Comparison of ENCODE assay signal across 17 cellular contexts in the genomic region with DNA sequence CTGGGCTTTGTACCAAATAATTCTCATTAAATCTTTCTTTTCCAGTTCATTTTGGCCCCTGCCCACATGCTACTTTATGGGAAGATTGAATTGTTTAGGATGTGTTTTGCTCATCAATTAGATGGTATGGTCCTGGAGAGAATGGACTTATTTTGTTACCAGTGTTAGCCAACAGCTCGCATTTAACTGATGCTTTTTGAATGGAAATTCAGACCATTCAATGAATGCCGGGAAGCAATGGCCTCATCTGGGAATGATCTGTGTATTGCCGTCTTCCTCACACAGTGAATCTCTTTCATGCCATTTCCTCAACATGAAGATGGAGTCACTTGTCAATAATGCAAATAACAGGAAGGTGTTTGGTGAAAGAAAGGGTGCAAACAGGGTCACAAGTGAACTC.
DNase-seq lines count a peak whose midpoint lies in the region; ATAC-seq and TF ChIP-seq lines count a peak whose summit lies in the region.
"Had no signal": no experiment of that assay in that cellular context is flagged by ENCODE, and none has a peak within 500 bp of the region (broad histone marks: within the 10 kb centered on the region; RNA-seq: fewer than 3 reads in every experiment).

No MANE protein-coding gene starts in this region.

- H3K9me3 ChIP-seq in HUES48 (ENCODE audit: control insufficient read depth, insufficient read depth, low read length) (no peaks in the 10 kb centered on the region), neuronal stem cell (replicated peaks in 1 of 2; ENCODE audit: control insufficient read depth in 2 of 2, insufficient read depth in 1 of 2, low read depth in 1 of 2, low read length in 2 of 2) (no peaks in the 10 kb centered on the region)
- H3K9me3 ChIP-seq: BLaER1, Caco-2 had no signal

- no peaks in the 10 kb centered on the region for H3K9me3 Mint-ChIP-seq in WTC11
- no peaks in the 10 kb centered on the region for H3K9me3 Mint-ChIP-seq in stimulated activated naive CD8-positive, alpha-beta T cell treated with anti-CD3 and anti-CD28 coated beads, Interleukin-15, amount 100 ng/mL, for 72 hours
- H3K9me3 Mint-ChIP-seq: CD8-positive, alpha-beta T cell; H9 had no signal

- peaks cover 37% of the 10 kb centered on the region for H3K4me1 Mint-ChIP-seq in WTC11
- H3K4me1 Mint-ChIP-seq in stimulated activated naive CD8-positive, alpha-beta T cell treated with anti-CD3 and anti-CD28 coated beads, Interleukin-15, amount 100 ng/mL, for 72 hours = no peaks in the 10 kb centered on the region
- H3K4me1 Mint-ChIP-seq: B cell; CD4-positive, CD25-positive, alpha-beta regulatory T cell had no signal

- no CpG with 5 or more reads among the region's 3 CpGs for WGBS in neuronal stem cell (ENCODE audit: extremely low coverage in 2 of 2, insufficient read length in 2 of 2, insufficient replicate concordance in 1 of 2), 2 donors

- H3K27me3 ChIP-seq in HUES48 (ENCODE audit: control insufficient read depth, insufficient read depth, low read length) (no peaks in the 10 kb centered on the region), neuronal stem cell (ENCODE audit: control insufficient read depth in 3 of 3, insufficient read depth in 3 of 3, low read depth in 1 of 3, low read length in 3 of 3) (no peaks in the 10 kb centered on the region)
- H3K27me3 ChIP-seq: BLaER1 had no signal

- POLR2A ChIA-PET in WTC11 (lab: Charles Lee) = no interaction called here

- H3K23ac ChIP-seq in neuronal stem cell (ENCODE audit: low read depth, low read length, poor library complexity) = no peak overlapping the region

- no peak overlapping the region for H3K4me3 Mint-ChIP-seq in WTC11
- no peak overlapping the region for H3K4me3 Mint-ChIP-seq in stimulated activated naive CD8-positive, alpha-beta T cell treated with anti-CD3 and anti-CD28 coated beads, Interleukin-15, amount 100 ng/mL, for 72 hours
- H3K4me3 Mint-ChIP-seq: B cell; CD4-positive, CD25-positive, alpha-beta regulatory T cell; CD8-positive, alpha-beta T cell; H9 had no signal

- TF ChIP-seq CTCF in WTC11 (IDR thresholded peaks at IDR 0.05) = no peak

- no peak overlapping the region for H3K4me2 ChIP-seq in neuronal stem cell (ENCODE audit: insufficient read depth, low read length, poor library complexity, severe bottlenecking)
- H3K4me2 ChIP-seq: BLaER1 had no signal

- H2BK15ac ChIP-seq in neuronal stem cell (ENCODE audit: low read length) = no peak overlapping the region

- no peak overlapping the region for H3K4me3 ChIP-seq in HUES48 (ENCODE audit: low read depth, low read length)
- no peak overlapping the region for H3K4me3 ChIP-seq in neuronal stem cell (ENCODE audit: low read length in 2 of 2)
- H3K4me3 ChIP-seq: BLaER1 had no signal

- H3K27ac ChIP-seq in HUES48 (ENCODE audit: low read depth, low read length) (peak overlapping the region; percentile 21), neuronal stem cell (replicated peaks; ENCODE audit: low read length) (no peak overlapping the region)
- H3K27ac ChIP-seq: BLaER1, C4-2B had no signal

- H4K91ac ChIP-seq in neuronal stem cell (ENCODE audit: low read depth, low read length, poor library complexity) = no peak overlapping the region

- H3K27ac Mint-ChIP-seq in WTC11 = peak overlapping the region; percentile 71
- no peak overlapping the region for H3K27ac Mint-ChIP-seq in stimulated activated naive CD8-positive, alpha-beta T cell treated with anti-CD3 and anti-CD28 coated beads, Interleukin-15, amount 100 ng/mL, for 72 hours
- H3K27ac Mint-ChIP-seq: B cell; CD4-positive, CD25-positive, alpha-beta regulatory T cell; CD8-positive, alpha-beta T cell; H9 had no signal

- no peaks in the 10 kb centered on the region for H3K79me1 ChIP-seq in neuronal stem cell (ENCODE audit: low read depth, low read length)

- H2BK5ac ChIP-seq in neuronal stem cell (ENCODE audit: low read length) = no peak overlapping the region

- no peak overlapping the region for H2BK120ac ChIP-seq in neuronal stem cell (ENCODE audit: low read depth, low read length)

- no peaks in the 10 kb centered on the region for H3K36me3 ChIP-seq in HUES48 (ENCODE audit: control insufficient read depth, insufficient read depth, low read length)
- no peaks in the 10 kb centered on the region for H3K36me3 ChIP-seq in neuronal stem cell (replicated peaks in 1 of 2; ENCODE audit: control insufficient read depth in 2 of 2, insufficient read depth in 2 of 2, low read length in 2 of 2)
- H3K36me3 ChIP-seq: BLaER1 had no signal

- H3K9ac ChIP-seq in HUES48 (ENCODE audit: low read depth, low read length) (no peak overlapping the region), neuronal stem cell (ENCODE audit: low read depth, low read length, poor library complexity) (no peak overlapping the region)
- H3K9ac ChIP-seq: BLaER1 had no signal

- DNase-seq in WTC11 (ENCODE audit: low spot score) (no peak), iPS DF 19.7 (ENCODE audit: low read depth, low spot score) (peak; percentile 17), neuronal stem cell (ENCODE audit: low spot score) (no peak), NCI-H1092 (lab: John Stamatoyannopoulos, UW) (no peak), iPS-NIHi7 (ENCODE audit: extremely low spot score) (no peak)
- DNase-seq in stimulated activated naive CD8-positive, alpha-beta T cell treated with anti-CD3 and anti-CD28 coated beads, Interleukin-15, amount 100 ng/mL, for 72 hours = no peak
- DNase-seq: Caco-2; CD4-positive, CD25-positive, alpha-beta regulatory T cell; CD8-positive, alpha-beta T cell; DMS153; DND-41; H9 had no signal

- H3K36me3 Mint-ChIP-seq in WTC11 = no peaks in the 10 kb centered on the region
- H3K36me3 Mint-ChIP-seq: CD4-positive, CD25-positive, alpha-beta regulatory T cell; CD8-positive, alpha-beta T cell had no signal

- no peaks in the 10 kb centered on the region for H3K27me3 Mint-ChIP-seq in WTC11 (ENCODE audit: low read depth)
- peaks cover 6% of the 10 kb centered on the region for H3K27me3 Mint-ChIP-seq in stimulated activated naive CD8-positive, alpha-beta T cell treated with anti-CD3 and anti-CD28 coated beads, Interleukin-15, amount 100 ng/mL, for 72 hours

- peak overlapping the region; percentile 25 for H2AFZ ChIP-seq in neuronal stem cell (ENCODE audit: low read length)

- no peak overlapping the region for H3K14ac ChIP-seq in neuronal stem cell (ENCODE audit: low read length)

- no peak overlapping the region for H4K8ac ChIP-seq in neuronal stem cell (ENCODE audit: low read depth, low read length)

- H2AK5ac ChIP-seq in neuronal stem cell (ENCODE audit: low read depth, low read length) = no peak overlapping the region

- H3K4me1 ChIP-seq in HUES48 (ENCODE audit: control insufficient read depth, insufficient read depth, low read length) = peaks cover 29% of the 10 kb centered on the region
- peaks cover 0 to 3% of the 10 kb centered on the region in 2 donors for H3K4me1 ChIP-seq in neuronal stem cell (ENCODE audit: control insufficient read depth in 2 of 2, insufficient read depth in 1 of 2, low read depth in 1 of 2, low read length in 2 of 2)
- H3K4me1 ChIP-seq: BLaER1, Caco-2 had no signal

- peak; percentile 73 for ATAC-seq in WTC11
- no peak for ATAC-seq in stimulated activated naive CD8-positive, alpha-beta T cell treated with anti-CD3 and anti-CD28 coated beads, Interleukin-15, amount 100 ng/mL, for 72 hours
- ATAC-seq: CD8-positive, alpha-beta T cell; HCT116 had no signal

- H2BK12ac ChIP-seq in neuronal stem cell (ENCODE audit: low read length) = no peak overlapping the region

- H3K18ac ChIP-seq in neuronal stem cell (ENCODE audit: low read length) = no peak overlapping the region

- CTCF ChIA-PET in WTC11 (lab: Charles Lee) = no interaction called here

- no peak overlapping the region for H3K4ac ChIP-seq in neuronal stem cell (ENCODE audit: low read length)

TF ChIP-seq in WTC11, 78 proteins besides CTCF, POLR2A, EP300 and RAD21:
- TF ChIP-seq E2F1 (CRISPR knock-in tag; IDR thresholded peaks at IDR 0.05) (no peak), JAZF1 (CRISPR knock-in tag; IDR thresholded peaks at IDR 0.05) (no peak), SOX15 (CRISPR knock-in tag; IDR thresholded peaks at IDR 0.05) (no peak), ZMAT4 (CRISPR knock-in tag; IDR thresholded peaks at IDR 0.05) (no peak)
